Comparison of ENCODE assay signal across 23 cellular contexts in the genomic region with DNA sequence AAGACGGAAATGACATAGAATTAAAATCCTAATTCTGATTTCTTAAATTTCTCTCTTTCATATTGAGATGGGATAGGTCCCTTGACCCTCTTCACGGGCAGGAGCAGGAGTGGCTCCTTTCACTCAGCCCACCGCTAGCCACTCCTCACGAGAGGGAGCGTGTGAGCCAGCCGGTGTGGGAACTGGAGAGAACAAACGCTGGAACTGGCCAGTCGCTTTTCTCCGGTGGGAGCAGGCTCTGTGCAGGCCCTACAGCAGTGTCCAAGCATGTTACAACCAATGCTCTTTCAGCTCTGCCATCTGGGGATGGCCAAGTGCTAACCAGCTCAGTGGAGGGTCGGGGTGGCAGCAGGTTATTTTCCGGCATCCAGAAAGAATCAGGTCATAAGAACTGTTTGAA.
"Had no signal": no experiment of that assay in that cellular context is flagged by ENCODE, and none has a peak within 500 bp of the region (broad histone marks: within the 10 kb centered on the region; RNA-seq: fewer than 3 reads in every experiment).

No MANE protein-coding gene starts in this region.

- H3K4me3 ChIP-seq: MG63, SJSA1, SK-N-MC had no signal

- DNase-seq: IMR-90, Karpas-422, KG1, MG63, NCI-H1092, NCI-H1105 treated with DMSO at 0.1 percent for 48 hours, NCI-H1417 treated with DMSO at 0.1 percent for 48 hours, NCI-H146, NCI-H1694 treated with DMSO at 0.1 percent for 48 hours, NCI-H1930, NCI-H2081, NCI-H2107, NCI-H2227 treated with DMSO at 0.1 percent for 48 hours, NCI-H524, NCI-H69, NCI-H774, Right ventricle myocardium superior, RPMI8226, SIG-M5 had no signal

- H3K4me1 ChIP-seq: SJSA1 had no signal

- FAIRE-seq: HepG2, RCC 7860 had no signal

- ATAC-seq: HepG2 had no signal

- H3K9me3 ChIP-seq: MG63 had no signal

- H3K36me3 ChIP-seq: MG63, SJSA1 had no signal

- H3K27ac ChIP-seq: SJSA1, SK-N-MC had no signal

- H3K27me3 ChIP-seq: MG63, SJSA1 had no signal
